ENCODE assay signal across 12 cellular contexts in the genomic region with DNA sequence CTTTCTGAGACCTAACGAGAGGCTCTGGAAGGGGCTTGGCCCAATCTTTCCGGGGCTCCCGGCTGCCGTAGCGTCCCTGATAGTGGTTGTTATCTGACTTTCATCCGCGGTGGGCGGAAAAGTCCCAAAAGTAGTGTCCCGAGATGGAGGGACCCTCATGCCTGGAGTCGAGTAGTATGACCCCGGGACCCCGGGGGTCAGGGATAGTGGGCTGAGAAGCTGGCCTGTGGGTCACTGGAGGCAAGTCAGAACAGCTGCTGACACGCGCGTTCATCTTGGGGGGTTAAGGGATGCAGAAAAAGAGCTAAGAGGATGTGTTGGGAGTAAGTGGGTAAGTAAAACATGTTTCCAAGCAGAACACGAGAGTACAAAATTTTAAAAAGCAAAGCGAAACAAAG.
DNase-seq lines count a peak whose midpoint lies in the region; ATAC-seq and TF ChIP-seq lines count a peak whose summit lies in the region.
"Had no signal": no experiment of that assay in that cellular context is flagged by ENCODE, and none has a peak within 500 bp of the region (broad histone marks: within the 10 kb centered on the region; RNA-seq: fewer than 3 reads in every experiment).

No MANE protein-coding gene starts in this region.

- no peak for TF ChIP-seq CTCF in fibroblast of the aortic adventitia (IDR thresholded peaks at IDR 0.05; ENCODE audit: insufficient read depth, low read length)

- H3K4me1 Mint-ChIP-seq in CD4-positive, alpha-beta memory T cell: peaks cover 12 to 24% (median 16%) of the 10 kb centered on the region in 4 donors

- H3K4me1 ChIP-seq in CD4-positive, alpha-beta memory T cell (ENCODE audit: insufficient read depth, low read length): peaks cover 39% of the 10 kb centered on the region

- no peaks in the 10 kb centered on the region for H3K36me3 ChIP-seq in CD4-positive, alpha-beta memory T cell (ENCODE audit: insufficient read depth, low read length)

- CTCF ChIA-PET in CD4-positive, alpha-beta memory T cell (lab: Charles Lee; ENCODE audit: partially characterized antibody): no interaction called here

- ATAC-seq in GM18517 (IDR thresholded peaks at IDR 0.05; ENCODE audit: unreplicated experiment) (no peak), GM18520 (IDR thresholded peaks at IDR 0.05; ENCODE audit: unreplicated experiment) (no peak), GM18498 (IDR thresholded peaks at IDR 0.05; ENCODE audit: unreplicated experiment) (no peak)

- DNase-seq in CD4-positive, alpha-beta memory T cell: peak in 2 of 5 donors; percentile 12 to 14
- DNase-seq in UCSD-AML1 (lab: John Stamatoyannopoulos, UW; ENCODE audit: unreplicated experiment) (peak; percentile 8), fibroblast of the aortic adventitia (ENCODE audit: low read depth) (peak; percentile 3), pons (ENCODE audit: low spot score) (peak; percentile 20), NCI-H2107 treated with DMSO at 0.1 percent for 48 hours (lab: John Stamatoyannopoulos, UW; ENCODE audit: unreplicated experiment) (no peak)
- DNase-seq: mammary epithelial cell, NCI-H748 treated with DMSO at 0.1 percent for 48 hours had no signal

- H3K27ac ChIP-seq in CD4-positive, alpha-beta memory T cell (ENCODE audit: low read depth, low read length): no peak overlapping the region
- H3K27ac ChIP-seq: C4-2B had no signal

- POLR2A ChIA-PET in CD4-positive, alpha-beta memory T cell (lab: Charles Lee; ENCODE audit: partially characterized antibody): no interaction called here

- peaks cover 0 to 6% of the 10 kb centered on the region in 2 donors for H3K36me3 Mint-ChIP-seq in CD4-positive, alpha-beta memory T cell
- H3K36me3 Mint-ChIP-seq: brain had no signal

- H3K9me3 ChIP-seq in CD4-positive, alpha-beta memory T cell (ENCODE audit: control insufficient read depth in 1 of 2, low read length in 2 of 2): no peaks in the 10 kb centered on the region

- intact Hi-C loops in CD4-positive, alpha-beta memory T cell (cut with micrococcal nuclease): no loop called here

- H3K4me3 ChIP-seq in CD4-positive, alpha-beta memory T cell (ENCODE audit: low read length in 2 of 2): no peak overlapping the region
- H3K4me3 ChIP-seq in fibroblast of the aortic adventitia (ENCODE audit: low read depth, low read length): no peak overlapping the region

- peaks cover 31 to 38% of the 10 kb centered on the region in 2 donors for H3K27me3 Mint-ChIP-seq in CD4-positive, alpha-beta memory T cell
- H3K27me3 Mint-ChIP-seq: brain had no signal

- H3K9me3 Mint-ChIP-seq in CD4-positive, alpha-beta memory T cell: peaks cover 0 to 22% (median 8%) of the 10 kb centered on the region in 8 donors

- peak overlapping the region in 2 of 7 donors; percentile 25 to 69 for H3K27ac Mint-ChIP-seq in CD4-positive, alpha-beta memory T cell

- peaks cover 47% of the 10 kb centered on the region for H3K27me3 ChIP-seq in CD4-positive, alpha-beta memory T cell (ENCODE audit: insufficient read depth, low read length)

- H3K4me3 Mint-ChIP-seq in CD4-positive, alpha-beta memory T cell: peak overlapping the region; percentile 19 to 84 (median 50)
